ENCODE assay signal across 2 cellular contexts in the genomic region with DNA sequence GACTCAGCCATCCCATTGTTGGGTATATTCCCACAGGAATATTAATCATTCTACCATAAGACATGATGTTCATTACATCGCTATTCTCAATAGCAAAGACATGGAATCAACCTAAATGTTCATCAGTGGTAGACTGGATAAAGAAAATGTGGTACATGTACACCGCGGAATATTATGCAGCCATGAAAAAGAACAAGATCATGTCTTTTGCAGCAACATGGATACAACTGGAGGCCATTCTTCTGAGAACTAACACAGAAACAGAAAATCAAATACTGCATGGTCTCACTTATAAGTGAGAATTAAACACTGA. TPM values are rescaled to one million over a fixed set of nuclear protein-coding genes. Genes with fewer than 3 reads are reported as not detected.
"Had no signal": no experiment of that assay in that cellular context is flagged by ENCODE, and none has a peak within 500 bp of the region (broad histone marks: within the 10 kb centered on the region; RNA-seq: fewer than 3 reads in every experiment).

No MANE protein-coding gene starts in this region.

RNA-seq across cellular contexts. Expression of a gene that starts 40.0 kb away (rescaled TPM):
- total RNA-seq: activated B cell treated with CpG ODN at 0.5 μM for 24 hours; activated CD8-positive, alpha-beta T cell treated with anti-CD3 and anti-CD28 coated beads, Interleukin-2, amount 10 ng/mL, durations not matched to agents 7 days and 5 days had no signal
